In the genomic region with DNA sequence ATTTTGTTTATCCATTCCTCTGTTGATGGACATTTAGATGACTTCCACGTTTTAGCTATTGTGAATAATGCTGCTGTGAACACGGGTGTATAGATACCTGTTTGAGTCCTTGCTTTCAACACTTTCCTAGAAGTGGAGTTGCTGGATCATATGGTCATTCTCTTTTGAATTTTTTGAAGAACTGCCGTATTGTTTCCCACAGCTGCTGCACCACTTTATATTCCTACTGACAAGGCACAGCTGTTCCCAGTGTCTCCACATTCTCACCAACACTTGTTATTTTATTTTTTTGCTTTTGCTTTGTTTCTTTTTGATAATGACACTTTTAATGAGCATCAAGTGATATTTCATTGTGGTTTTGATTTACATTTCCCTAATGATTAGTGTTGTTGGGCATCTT, we compare ENCODE assay signal across 27 cellular contexts. TPM values are rescaled to one million over a fixed set of nuclear protein-coding genes. Genes with fewer than 3 reads are reported as not detected.
"Had no signal": no experiment of that assay in that cellular context is flagged by ENCODE, and none has a peak within 500 bp of the region (broad histone marks: within the 10 kb centered on the region; RNA-seq: fewer than 3 reads in every experiment).

No MANE protein-coding gene starts in this region.

- H3K27me3 Mint-ChIP-seq: activated CD4-positive, alpha-beta T cell treated with anti-CD3 and anti-CD28 coated beads, Interleukin-2, amount 10 ng/mL, durations not matched to agents 7 days and 5 days; activated CD8-positive, alpha-beta T cell treated with anti-CD3 and anti-CD28 coated beads for 36 hours; activated naive CD4-positive, alpha-beta T cell treated with anti-CD3 and anti-CD28 coated beads, Interleukin-2, amount 10 ng/mL, durations not matched to agents 7 days and 5 days; effector memory CD8-positive, alpha-beta T cell; natural killer cell treated with Interleukin-12 subunit alpha and Interleukin-12 subunit beta and Interleukin-15 and Interleukin-18, amount 100 ng/mL, for 72 hours; T-helper 17 cell; type B pancreatic cell had no signal

- H3K27ac Mint-ChIP-seq: activated CD4-positive, alpha-beta T cell treated with anti-CD3 and anti-CD28 coated beads, Interleukin-2, amount 10 ng/mL, durations not matched to agents 7 days and 5 days; activated CD8-positive, alpha-beta T cell treated with anti-CD3 and anti-CD28 coated beads for 36 hours; activated naive CD4-positive, alpha-beta T cell treated with anti-CD3 and anti-CD28 coated beads, Interleukin-2, amount 10 ng/mL, durations not matched to agents 7 days and 5 days; effector memory CD8-positive, alpha-beta T cell; natural killer cell treated with Interleukin-12 subunit alpha and Interleukin-12 subunit beta and Interleukin-15 and Interleukin-18, amount 100 ng/mL, for 72 hours; T-helper 17 cell; type B pancreatic cell had no signal

- ATAC-seq: activated CD4-positive, CD25-positive, alpha-beta regulatory T cell treated with anti-CD3 and anti-CD28 coated beads, Interleukin-2, amount 50 U/mL, for 24 hours; activated CD8-positive, alpha-beta T cell treated with anti-CD3 and anti-CD28 coated beads for 36 hours; effector memory CD8-positive, alpha-beta T cell; gastrocnemius medialis; left lung; natural killer cell treated with Interleukin-12 subunit alpha and Interleukin-12 subunit beta and Interleukin-15 and Interleukin-18, amount 100 ng/mL, for 72 hours; T-helper 17 cell had no signal

- H3K27ac ChIP-seq: colonic mucosa, esophagus squamous epithelium, thoracic aorta, vagina had no signal

- DNase-seq: activated CD4-positive, alpha-beta T cell treated with anti-CD3 and anti-CD28 coated beads, Interleukin-2, amount 10 ng/mL, durations not matched to agents 7 days and 5 days; activated CD8-positive, alpha-beta T cell treated with anti-CD3 and anti-CD28 coated beads for 36 hours; activated effector memory CD4-positive, alpha-beta T cell treated with anti-CD3 and anti-CD28 coated beads, Interleukin-2, amount 50 U/mL, for 16 hours; activated naive CD4-positive, alpha-beta T cell treated with anti-CD3 and anti-CD28 coated beads, Interleukin-2, amount 10 ng/mL, durations not matched to agents 7 days and 5 days; activated T-cell treated with anti-CD3 and anti-CD28 coated beads, Interleukin-2, amount 50 U/mL, for 48 hours; amygdala; colonic mucosa; dorsolateral prefrontal cortex; effector memory CD8-positive, alpha-beta T cell; esophagus squamous epithelium; gastrocnemius medialis; hippocampal formation; kidney glomerular epithelial cell; left lung; midbrain; posterior cingulate gyrus; spleen; stimulated activated CD4-positive, alpha-beta T cell treated with anti-CD3 and anti-CD28 coated beads, Interleukin-4, amount 100 ng/mL, for 1 hour; stimulated activated naive CD4-positive, alpha-beta T cell treated with Interleukin-2 at 50 U/mL for 16 hours; T-helper 17 cell had no signal

- H3K4me3 ChIP-seq: colonic mucosa, dorsolateral prefrontal cortex, esophagus squamous epithelium, gastrocnemius medialis, left lung, spleen, thoracic aorta, vagina had no signal

- H3K4me3 Mint-ChIP-seq: activated CD4-positive, alpha-beta T cell treated with anti-CD3 and anti-CD28 coated beads, Interleukin-2, amount 10 ng/mL, durations not matched to agents 7 days and 5 days; activated CD8-positive, alpha-beta T cell treated with anti-CD3 and anti-CD28 coated beads for 36 hours; activated naive CD4-positive, alpha-beta T cell treated with anti-CD3 and anti-CD28 coated beads, Interleukin-2, amount 10 ng/mL, durations not matched to agents 7 days and 5 days; effector memory CD8-positive, alpha-beta T cell; natural killer cell treated with Interleukin-12 subunit alpha and Interleukin-12 subunit beta and Interleukin-15 and Interleukin-18, amount 100 ng/mL, for 72 hours; T-helper 17 cell; type B pancreatic cell had no signal

- H3K4me1 ChIP-seq: colonic mucosa, esophagus squamous epithelium, vagina had no signal

- H3K4me1 Mint-ChIP-seq: activated naive CD4-positive, alpha-beta T cell treated with anti-CD3 and anti-CD28 coated beads, Interleukin-2, amount 10 ng/mL, durations not matched to agents 7 days and 5 days had no signal

- H3K9me3 ChIP-seq: colonic mucosa, esophagus squamous epithelium, gastrocnemius medialis, left lung, spleen, thoracic aorta, vagina had no signal

- H3K9me3 Mint-ChIP-seq: activated CD4-positive, alpha-beta T cell treated with anti-CD3 and anti-CD28 coated beads, Interleukin-2, amount 10 ng/mL, durations not matched to agents 7 days and 5 days; activated CD8-positive, alpha-beta T cell treated with anti-CD3 and anti-CD28 coated beads for 36 hours; activated naive CD4-positive, alpha-beta T cell treated with anti-CD3 and anti-CD28 coated beads, Interleukin-2, amount 10 ng/mL, durations not matched to agents 7 days and 5 days; effector memory CD8-positive, alpha-beta T cell; natural killer cell treated with Interleukin-12 subunit alpha and Interleukin-12 subunit beta and Interleukin-15 and Interleukin-18, amount 100 ng/mL, for 72 hours; type B pancreatic cell had no signal

- H3K27me3 ChIP-seq: colonic mucosa, dorsolateral prefrontal cortex, esophagus squamous epithelium, gastrocnemius medialis, left lung, spleen, vagina had no signal

RNA-seq across cellular contexts. Expression of gene KCNJ13, which starts 41.4 kb away (rescaled TPM):
- total RNA-seq: activated CD4-positive, alpha-beta T cell treated with anti-CD3 and anti-CD28 coated beads, Interleukin-2, amount 10 ng/mL, durations not matched to agents 7 days and 5 days; activated CD8-positive, alpha-beta T cell treated with anti-CD3 and anti-CD28 coated beads for 36 hours; bronchial epithelial cell; esophagus squamous epithelium; gastrocnemius medialis; left lung; lung microvascular endothelial cell; natural killer cell treated with Interleukin-12 subunit alpha and Interleukin-12 subunit beta and Interleukin-15 and Interleukin-18, amount 100 ng/mL, for 72 hours; spleen; T-helper 17 cell; thoracic aorta; vagina had no signal

RNA-seq across cellular contexts. Expression of gene SNORC, which starts 52.3 kb away (rescaled TPM):
- total RNA-seq: vagina had no signal
